29 cellular contexts compared by ENCODE assay signal in genomic region chr11:125356736-125357292, GRCh38.
"Had no signal": no experiment of that assay in that cellular context is flagged by ENCODE, and none has a peak within 500 bp of the region (broad histone marks: within the 10 kb centered on the region; RNA-seq: fewer than 3 reads in every experiment).

No MANE protein-coding gene starts in this region.

- H2AFZ ChIP-seq: hepatocyte had no signal

- H3K4me3 ChIP-seq: esophagus muscularis mucosa, hepatocyte, left lung, lung, testis, vagina had no signal

- H3K9me3 Mint-ChIP-seq: activated CD4-positive, alpha-beta T cell treated with anti-CD3 and anti-CD28 coated beads, Interleukin-2, amount 10 ng/mL, durations not matched to agents 7 days and 5 days; activated CD8-positive, alpha-beta T cell treated with anti-CD3 and anti-CD28 coated beads for 36 hours; effector memory CD8-positive, alpha-beta T cell; immature natural killer cell; natural killer cell treated with Interleukin-12 subunit alpha and Interleukin-12 subunit beta and Interleukin-15 and Interleukin-18, amount 100 ng/mL, for 72 hours; T-helper 2 cell treated with Interferon-gamma antibody and Interleukin-4, amounts not matched to agents 5 μg/mL and 100 μg/mL, for 36 hours had no signal

- ATAC-seq: activated CD8-positive, alpha-beta memory T cell treated with anti-CD3 and anti-CD28 coated beads, Interleukin-2, amount 10 ng/mL, durations not matched to agents 7 days and 5 days; activated CD8-positive, alpha-beta T cell treated with anti-CD3 and anti-CD28 coated beads for 36 hours; effector memory CD8-positive, alpha-beta T cell; left lung; natural killer cell treated with Interleukin-12 subunit alpha and Interleukin-12 subunit beta and Interleukin-15 and Interleukin-18, amount 100 ng/mL, for 72 hours; stimulated activated naive B cell treated with anti-CD40 and anti-IgM and Interleukin-4, amounts not matched to agents 10 μg/mL and 1 μg/mL and 100 μg/mL, for 72 hours had no signal

- H3K27ac ChIP-seq: brain microvascular endothelial cell, esophagus muscularis mucosa, hepatocyte, left lung, testis, vagina, WERI-Rb-1 had no signal

- H3K4me2 ChIP-seq: hepatocyte had no signal

- H3K79me2 ChIP-seq: hepatocyte had no signal

- FAIRE-seq: frontal cortex, TTC549 had no signal

- H3K36me3 ChIP-seq: brain microvascular endothelial cell, esophagus muscularis mucosa, left lung, vagina, WERI-Rb-1 had no signal

- H3K4me3 Mint-ChIP-seq: activated CD4-positive, alpha-beta T cell treated with anti-CD3 and anti-CD28 coated beads, Interleukin-2, amount 10 ng/mL, durations not matched to agents 7 days and 5 days; activated CD8-positive, alpha-beta memory T cell treated with anti-CD3 and anti-CD28 coated beads, Interleukin-2, amount 10 ng/mL, durations not matched to agents 7 days and 5 days; activated CD8-positive, alpha-beta T cell treated with anti-CD3 and anti-CD28 coated beads for 36 hours; effector memory CD8-positive, alpha-beta T cell; immature natural killer cell; natural killer cell treated with Interleukin-12 subunit alpha and Interleukin-12 subunit beta and Interleukin-15 and Interleukin-18, amount 100 ng/mL, for 72 hours; stimulated activated naive B cell treated with anti-CD40 and anti-IgM and Interleukin-4, amounts not matched to agents 10 μg/mL and 1 μg/mL and 100 μg/mL, for 72 hours; T-helper 2 cell treated with Interferon-gamma antibody and Interleukin-4, amounts not matched to agents 5 μg/mL and 100 μg/mL, for 36 hours had no signal

- DNase-seq: activated CD4-positive, alpha-beta T cell treated with anti-CD3 and anti-CD28 coated beads, Interleukin-2, amount 10 ng/mL, durations not matched to agents 7 days and 5 days; activated CD4-positive, CD25-positive, alpha-beta regulatory T cell treated with anti-CD3 and anti-CD28 coated beads, Interleukin-2, amount 50 U/mL, for 72 hours; activated CD8-positive, alpha-beta memory T cell treated with anti-CD3 and anti-CD28 coated beads, Interleukin-2, amount 10 ng/mL, durations not matched to agents 7 days and 5 days; activated CD8-positive, alpha-beta T cell treated with anti-CD3 and anti-CD28 coated beads for 36 hours; activated gamma-delta T cell; activated naive CD4-positive, alpha-beta T cell treated with anti-CD3 and anti-CD28 coated beads, Interleukin-2, amount 50 U/mL, for 16 hours; activated T-cell treated with anti-CD3 and anti-CD28 coated beads for 4 hours; anterior cingulate cortex; brain microvascular endothelial cell; caudate nucleus; effector memory CD8-positive, alpha-beta T cell; glutamatergic neuron; immature natural killer cell; midbrain; stimulated activated CD4-positive, alpha-beta T cell treated with anti-CD3 and anti-CD28 coated beads, Interleukin-2, amount 100 ng/mL, for 48 hours; stimulated activated CD8-positive, alpha-beta memory T cell treated with anti-CD3 and anti-CD28 coated beads, Interleukin-4, amount 100 ng/mL, for 48 hours; stimulated activated naive B cell treated with anti-CD40 and anti-IgM and Interleukin-4, amounts not matched to agents 10 μg/mL and 1 μg/mL and 100 μg/mL, for 72 hours; testis; trophoblast cell; WERI-Rb-1 had no signal

- H3K4me1 ChIP-seq: esophagus muscularis mucosa, left lung, testis, vagina had no signal

- H3K27ac Mint-ChIP-seq: activated CD4-positive, alpha-beta T cell treated with anti-CD3 and anti-CD28 coated beads, Interleukin-2, amount 10 ng/mL, durations not matched to agents 7 days and 5 days; activated CD8-positive, alpha-beta memory T cell treated with anti-CD3 and anti-CD28 coated beads, Interleukin-2, amount 10 ng/mL, durations not matched to agents 7 days and 5 days; activated CD8-positive, alpha-beta T cell treated with anti-CD3 and anti-CD28 coated beads for 36 hours; effector memory CD8-positive, alpha-beta T cell; immature natural killer cell; natural killer cell treated with Interleukin-12 subunit alpha and Interleukin-12 subunit beta and Interleukin-15 and Interleukin-18, amount 100 ng/mL, for 72 hours; stimulated activated naive B cell treated with anti-CD40 and anti-IgM and Interleukin-4, amounts not matched to agents 10 μg/mL and 1 μg/mL and 100 μg/mL, for 72 hours; T-helper 2 cell treated with Interferon-gamma antibody and Interleukin-4, amounts not matched to agents 5 μg/mL and 100 μg/mL, for 36 hours had no signal

- H3K27me3 ChIP-seq: brain microvascular endothelial cell, esophagus muscularis mucosa, hepatocyte, testis, vagina had no signal

- H3K9me3 ChIP-seq: esophagus muscularis mucosa, left lung, testis, vagina had no signal

- H3K36me3 Mint-ChIP-seq: activated CD8-positive, alpha-beta memory T cell treated with anti-CD3 and anti-CD28 coated beads, Interleukin-2, amount 10 ng/mL, durations not matched to agents 7 days and 5 days; immature natural killer cell; natural killer cell treated with Interleukin-12 subunit alpha and Interleukin-12 subunit beta and Interleukin-15 and Interleukin-18, amount 100 ng/mL, for 72 hours; stimulated activated naive B cell treated with anti-CD40 and anti-IgM and Interleukin-4, amounts not matched to agents 10 μg/mL and 1 μg/mL and 100 μg/mL, for 72 hours had no signal
